In genomic region chr1:244272471-244273261, GRCh38 we compare ENCODE assay signal across 8 cellular contexts.
DNase-seq lines count a peak whose midpoint lies in the region; ATAC-seq and TF ChIP-seq lines count a peak whose summit lies in the region.

No MANE protein-coding gene starts in this region.

- TF ChIP-seq POLR2A in vagina (IDR thresholded peaks at IDR 0.05), result no peak

- H3K36me3 ChIP-seq in adipocyte (ENCODE audit: control insufficient read depth, insufficient read depth, low read length, severe bottlenecking) (no peaks in the 10 kb centered on the region), heart right ventricle (no peaks in the 10 kb centered on the region), vagina (no peaks in the 10 kb centered on the region)

- intact Hi-C loops in heart right ventricle (cut with DNase I) (loop anchor here (1.0 to 10.0 kb wide), 20 partner anchors 27 to 935 kb away; partner anchors contain the start of genes ZBTB18 (in 3 of the 10) and AKT3 (in 1 of the 10)), vagina (cut with DNase I) (loop anchor here (2.0 kb wide), 1 partner anchor 926 kb away; no protein-coding TSS in a partner anchor)

- H3K4me3 ChIP-seq in adipocyte (ENCODE audit: low read length) (peak overlapping the region; percentile 77), heart right ventricle (no peak overlapping the region), vagina (no peak overlapping the region)

- H3K9ac ChIP-seq in adipocyte (ENCODE audit: low read length), result peak overlapping the region; percentile 19

- peak; percentile 37 for DNase-seq in GM04503 (ENCODE audit: low read depth)
- peak; percentile 53 for DNase-seq in NCI-H1436 treated with DMSO at 0.1 percent for 48 hours (lab: John Stamatoyannopoulos, UW)
- DNase-seq in SW480 (ENCODE audit: low spot score), result peak; percentile 82
- peak; percentile 92 for DNase-seq in adipocyte (ENCODE audit: low read depth)
- peak; percentile 25 to 58 for DNase-seq in heart right ventricle
- peak; percentile 74 for DNase-seq in pulmonary artery endothelial cell (ENCODE audit: low read depth, low spot score)
- DNase-seq in vagina (ENCODE audit: extremely low spot score in 2 of 2), result no peak

- H3K9me3 ChIP-seq in adipocyte (ENCODE audit: control insufficient read depth, low read length) (peaks cover 11% of the 10 kb centered on the region), heart right ventricle (peaks cover 0 to 13% (median 7%) of the 10 kb centered on the region in 11 donors), vagina (peaks cover 3% of the 10 kb centered on the region)

- H3K4me1 ChIP-seq in adipocyte (ENCODE audit: control insufficient read depth, insufficient read depth, low read length), result peaks cover 18% of the 10 kb centered on the region
- H3K4me1 ChIP-seq in heart right ventricle, result peaks cover 0 to 19% (median 0%) of the 10 kb centered on the region in 9 donors
- H3K4me1 ChIP-seq in vagina, result peaks cover 13% of the 10 kb centered on the region

- TF ChIP-seq CTCF in heart right ventricle (IDR thresholded peaks at IDR 0.05), result peak; percentile 84 to 98 (median 92)
- peak; percentile 77 to 97 (median 96) for TF ChIP-seq CTCF in vagina (IDR thresholded peaks at IDR 0.05)

- H3K27me3 ChIP-seq in adipocyte (replicated peaks; ENCODE audit: control insufficient read depth, insufficient read depth, low read length), result no peaks in the 10 kb centered on the region
- H3K27me3 ChIP-seq in heart right ventricle, result no peaks in the 10 kb centered on the region
- no peaks in the 10 kb centered on the region for H3K27me3 ChIP-seq in vagina

- WGBS in heart right ventricle, 2 donors, result 62% methylated on average over 9 of the region's 9 CpGs

- peak; percentile 76 for ATAC-seq in HG02642 (IDR thresholded peaks at IDR 0.05; ENCODE audit: poor library complexity, unreplicated experiment)
- ATAC-seq in heart right ventricle, result peak; percentile 72 to 94 (median 78)

- peak overlapping the region in 5 of 10 donors; percentile 2 to 46 (median 21) for H3K27ac ChIP-seq in heart right ventricle
- peak overlapping the region; percentile 68 for H3K27ac ChIP-seq in vagina

Comparison
In these comparisons a context has a peak if more than half of its experiments do, and no peak if none do; other contexts are left out.
1. DNase-seq: peak in GM04503 (single experiment), NCI-H1436 treated with DMSO at 0.1 percent for 48 hours (single experiment), SW480 (single experiment), adipocyte (single experiment), heart right ventricle (2 of 2) and pulmonary artery endothelial cell (single experiment); none in vagina (0 of 2).